In genomic region chr6:125197795-125198269, GRCh38 we compare ENCODE assay signal across 10 cellular contexts. TPM values are rescaled to one million over a fixed set of nuclear protein-coding genes. Genes with fewer than 3 reads are reported as not detected.
DNase-seq lines count a peak whose midpoint lies in the region; ATAC-seq, FAIRE-seq and TF ChIP-seq lines count a peak whose summit lies in the region.
"Had no signal": no experiment of that assay in that cellular context is flagged by ENCODE, and none has a peak within 500 bp of the region (broad histone marks: within the 10 kb centered on the region; RNA-seq: fewer than 3 reads in every experiment).

No MANE protein-coding gene starts in this region.

- peak overlapping the region; percentile 28 for H3K4me2 ChIP-seq in astrocyte (ENCODE audit: low read length)
- H3K4me2 ChIP-seq in MM.1S (ENCODE audit: low read depth, low read length), result no peak overlapping the region

- H4K20me1 ChIP-seq in astrocyte (ENCODE audit: insufficient read depth, low read length) (no peaks in the 10 kb centered on the region), MM.1S (ENCODE audit: insufficient read depth, low read length) (no peaks in the 10 kb centered on the region)

- H3K27me3 Mint-ChIP-seq in astrocyte (ENCODE audit: low read depth, unreplicated experiment), result no peaks in the 10 kb centered on the region

- H3K27me3 ChIP-seq in astrocyte (ENCODE audit: insufficient read depth, low read length), result no peaks in the 10 kb centered on the region
- no peaks in the 10 kb centered on the region for H3K27me3 ChIP-seq in MM.1S (replicated peaks; ENCODE audit: insufficient read depth, low read length)

- H3K9me3 ChIP-seq in astrocyte (ENCODE audit: insufficient read depth, low read depth, low read length) (no peaks in the 10 kb centered on the region), MM.1S (replicated peaks; ENCODE audit: insufficient read depth, low read length) (no peaks in the 10 kb centered on the region)

- H3K27ac ChIP-seq in astrocyte (ENCODE audit: low read depth, low read length) (no peak overlapping the region), MM.1S (ENCODE audit: low read length) (no peak overlapping the region)

- peaks cover 28% of the 10 kb centered on the region for H3K4me1 Mint-ChIP-seq in astrocyte (ENCODE audit: low read depth, unreplicated experiment)
- H3K4me1 Mint-ChIP-seq: activated CD4-positive, alpha-beta T cell treated with anti-CD3 and anti-CD28 coated beads for 36 hours; memory B cell had no signal

- no peaks in the 10 kb centered on the region for H3K36me3 ChIP-seq in astrocyte (ENCODE audit: insufficient read depth, low read length)
- H3K36me3 ChIP-seq in MM.1S (replicated peaks; ENCODE audit: insufficient read depth, low read length), result no peaks in the 10 kb centered on the region

- no peak overlapping the region for H3K4me3 Mint-ChIP-seq in astrocyte (ENCODE audit: unreplicated experiment)
- H3K4me3 Mint-ChIP-seq: activated CD4-positive, alpha-beta T cell treated with anti-CD3 and anti-CD28 coated beads for 36 hours; memory B cell had no signal

- peak overlapping the region; percentile 71 for H3K27ac Mint-ChIP-seq in astrocyte (ENCODE audit: unreplicated experiment)
- H3K27ac Mint-ChIP-seq: activated CD4-positive, alpha-beta T cell treated with anti-CD3 and anti-CD28 coated beads for 36 hours; memory B cell had no signal

- H3K9ac ChIP-seq in astrocyte (ENCODE audit: low read length) (no peak overlapping the region), MM.1S (ENCODE audit: low read length) (no peak overlapping the region)

- H3K4me1 ChIP-seq in astrocyte (ENCODE audit: insufficient read depth, low read length), result peaks cover 24% of the 10 kb centered on the region
- no peaks in the 10 kb centered on the region for H3K4me1 ChIP-seq in MM.1S (ENCODE audit: low read length)

- ATAC-seq in GM21515 (IDR thresholded peaks at IDR 0.05; ENCODE audit: unreplicated experiment), result no peak
- ATAC-seq: activated CD4-positive, alpha-beta T cell treated with anti-CD3 and anti-CD28 coated beads for 36 hours had no signal

- H3K36me3 Mint-ChIP-seq in astrocyte (ENCODE audit: low read depth, unreplicated experiment), result no peaks in the 10 kb centered on the region
- H3K36me3 Mint-ChIP-seq: memory B cell had no signal

- TF ChIP-seq CTCF in astrocyte (IDR thresholded peaks at IDR 0.05; ENCODE audit: insufficient read depth, low read depth, low read length), result no peak
- no peak for TF ChIP-seq CTCF in D721Med (IDR thresholded peaks at IDR 0.05; ENCODE audit: insufficient read depth, missing control alignments)
- TF ChIP-seq CTCF in MM.1S (IDR thresholded peaks at IDR 0.05; ENCODE audit: low read length), result no peak

- H3F3A ChIP-seq in MM.1S (ENCODE audit: insufficient read depth, low read length), result no peaks in the 10 kb centered on the region

- no peaks in the 10 kb centered on the region for H3K9me3 Mint-ChIP-seq in astrocyte (ENCODE audit: unreplicated experiment)
- H3K9me3 Mint-ChIP-seq: memory B cell had no signal

- H3K4me3 ChIP-seq in astrocyte (ENCODE audit: insufficient read depth, low read depth, low read length) (no peak overlapping the region), MM.1S (ENCODE audit: low read length) (no peak overlapping the region)

- FAIRE-seq in astrocyte (lab: Jason Lieb, UNC) (peak; percentile 58), D721Med (lab: Jason Lieb, UNC) (no peak)

- DNase-seq in HT-29 (ENCODE audit: low spot score), result peak; percentile 71
- DNase-seq in astrocyte (ENCODE audit: low read depth), result peak; percentile 64
- DNase-seq in iris pigment epithelial cell (ENCODE audit: low read depth), result peak; percentile 80
- peak; percentile 93 for DNase-seq in stromal cell of bone marrow (ENCODE audit: low read depth)
- DNase-seq in D721Med (ENCODE audit: insufficient read length, low spot score), result no peak
- DNase-seq in MM.1S, result no peak
- DNase-seq in NCI-H187 treated with DMSO at 0.1 percent for 48 hours (lab: John Stamatoyannopoulos, UW), result no peak
- DNase-seq: activated CD4-positive, alpha-beta T cell treated with anti-CD3 and anti-CD28 coated beads for 36 hours had no signal

- H3K79me2 ChIP-seq in astrocyte (ENCODE audit: insufficient read depth, low read length), result no peaks in the 10 kb centered on the region
- H3K79me2 ChIP-seq in MM.1S (ENCODE audit: low read length), result no peaks in the 10 kb centered on the region

- no peaks in the 10 kb centered on the region for H3K9me2 ChIP-seq in MM.1S (replicated peaks; ENCODE audit: insufficient read depth, low read length)

- H2AFZ ChIP-seq in astrocyte (ENCODE audit: low read depth, low read length), result no peak overlapping the region
- no peak overlapping the region for H2AFZ ChIP-seq in MM.1S (ENCODE audit: low read length)

RNA-seq across cellular contexts. Expression of gene TPD52L1, which starts 44.3 kb away (rescaled TPM):
- 53.9 and 56.9 TPM in 2 replicates for total RNA-seq in HT-29 (2014; rRNA removed; shearing (Covaris generic))
- 32.4 and 32.8 TPM in 2 replicates for total RNA-seq in astrocyte

Comparison
In these comparisons a context has a peak if more than half of its experiments do, and no peak if none do; other contexts are left out.
1. DNase-seq: peak in HT-29 (single experiment), astrocyte (single experiment), iris pigment epithelial cell (single experiment) and stromal cell of bone marrow (single experiment); none in D721Med (single experiment), MM.1S (single experiment) and NCI-H187 treated with DMSO at 0.1 percent for 48 hours (single experiment).